ENCODE assay signal across 1 cellular context in the genomic region with DNA sequence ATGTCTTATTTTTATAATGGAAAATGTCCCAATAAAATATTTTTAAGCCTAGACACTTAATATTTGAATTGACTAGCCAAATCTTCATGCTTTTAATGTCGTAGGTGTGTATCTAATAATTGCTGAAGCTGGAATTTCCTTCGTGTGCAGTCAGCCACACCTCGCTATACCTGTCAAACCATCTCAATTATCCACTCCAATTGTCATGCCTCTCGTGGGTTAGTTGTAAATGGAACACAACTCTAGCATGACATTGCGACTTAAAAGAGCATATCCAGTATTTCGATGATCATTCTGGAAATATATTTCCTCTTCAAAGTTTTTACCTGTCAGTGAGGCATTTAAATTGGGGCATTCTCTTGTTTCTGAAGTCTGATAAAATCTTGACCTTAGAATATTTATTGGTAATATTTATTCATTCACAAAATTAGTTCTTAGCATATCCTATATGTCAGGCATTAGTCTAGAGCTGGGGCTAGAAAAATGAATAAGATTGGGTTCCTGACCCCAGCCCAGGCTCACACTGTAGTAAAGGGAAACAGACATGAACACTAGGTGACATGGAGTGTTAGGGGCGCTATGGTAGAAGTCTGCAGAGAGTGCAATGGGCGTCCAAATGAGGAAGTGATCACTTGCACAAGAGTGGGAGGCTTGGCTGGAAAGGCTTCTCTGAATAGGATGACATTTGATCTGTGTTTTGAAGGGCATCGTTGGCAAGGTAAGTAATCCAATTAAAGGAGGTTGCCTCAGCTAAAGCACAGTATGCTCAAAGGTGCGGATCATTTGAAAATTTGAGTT.
A peak's percentile ranks its signal among the peaks of the same experiment; 100 is the strongest.
TF ChIP-seq lines count a peak whose summit lies in the region.

No MANE protein-coding gene starts in this region.

TF ChIP-seq in K562, 482 proteins besides CTCF, POLR2A, EP300 and RAD21:
- no peak for TF ChIP-seq RUNX1 (IDR thresholded peaks at IDR 0.05; ENCODE audit: low read depth)
- TF ChIP-seq TGIF2 (CRISPR knock-in tag; IDR thresholded peaks at IDR 0.05): no peak
- peak; percentile 96 for TF ChIP-seq SPI1 (IDR thresholded peaks at IDR 0.05; ENCODE audit: borderline replicate concordance, low read depth, low read length)
- TF ChIP-seq HEY1 (CRISPR knock-in tag; IDR thresholded peaks at IDR 0.05; ENCODE audit: borderline replicate concordance): no peak
- no peak for TF ChIP-seq SUPT5H (IDR thresholded peaks at IDR 0.05)
- no peak for TF ChIP-seq POLR3G (IDR thresholded peaks at IDR 0.05; ENCODE audit: extremely low read depth, insufficient read length, insufficient replicate concordance)
- peak; percentile 59 for TF ChIP-seq CEBPB (tag; IDR thresholded peaks at IDR 0.05)
- TF ChIP-seq, protein P1, sequence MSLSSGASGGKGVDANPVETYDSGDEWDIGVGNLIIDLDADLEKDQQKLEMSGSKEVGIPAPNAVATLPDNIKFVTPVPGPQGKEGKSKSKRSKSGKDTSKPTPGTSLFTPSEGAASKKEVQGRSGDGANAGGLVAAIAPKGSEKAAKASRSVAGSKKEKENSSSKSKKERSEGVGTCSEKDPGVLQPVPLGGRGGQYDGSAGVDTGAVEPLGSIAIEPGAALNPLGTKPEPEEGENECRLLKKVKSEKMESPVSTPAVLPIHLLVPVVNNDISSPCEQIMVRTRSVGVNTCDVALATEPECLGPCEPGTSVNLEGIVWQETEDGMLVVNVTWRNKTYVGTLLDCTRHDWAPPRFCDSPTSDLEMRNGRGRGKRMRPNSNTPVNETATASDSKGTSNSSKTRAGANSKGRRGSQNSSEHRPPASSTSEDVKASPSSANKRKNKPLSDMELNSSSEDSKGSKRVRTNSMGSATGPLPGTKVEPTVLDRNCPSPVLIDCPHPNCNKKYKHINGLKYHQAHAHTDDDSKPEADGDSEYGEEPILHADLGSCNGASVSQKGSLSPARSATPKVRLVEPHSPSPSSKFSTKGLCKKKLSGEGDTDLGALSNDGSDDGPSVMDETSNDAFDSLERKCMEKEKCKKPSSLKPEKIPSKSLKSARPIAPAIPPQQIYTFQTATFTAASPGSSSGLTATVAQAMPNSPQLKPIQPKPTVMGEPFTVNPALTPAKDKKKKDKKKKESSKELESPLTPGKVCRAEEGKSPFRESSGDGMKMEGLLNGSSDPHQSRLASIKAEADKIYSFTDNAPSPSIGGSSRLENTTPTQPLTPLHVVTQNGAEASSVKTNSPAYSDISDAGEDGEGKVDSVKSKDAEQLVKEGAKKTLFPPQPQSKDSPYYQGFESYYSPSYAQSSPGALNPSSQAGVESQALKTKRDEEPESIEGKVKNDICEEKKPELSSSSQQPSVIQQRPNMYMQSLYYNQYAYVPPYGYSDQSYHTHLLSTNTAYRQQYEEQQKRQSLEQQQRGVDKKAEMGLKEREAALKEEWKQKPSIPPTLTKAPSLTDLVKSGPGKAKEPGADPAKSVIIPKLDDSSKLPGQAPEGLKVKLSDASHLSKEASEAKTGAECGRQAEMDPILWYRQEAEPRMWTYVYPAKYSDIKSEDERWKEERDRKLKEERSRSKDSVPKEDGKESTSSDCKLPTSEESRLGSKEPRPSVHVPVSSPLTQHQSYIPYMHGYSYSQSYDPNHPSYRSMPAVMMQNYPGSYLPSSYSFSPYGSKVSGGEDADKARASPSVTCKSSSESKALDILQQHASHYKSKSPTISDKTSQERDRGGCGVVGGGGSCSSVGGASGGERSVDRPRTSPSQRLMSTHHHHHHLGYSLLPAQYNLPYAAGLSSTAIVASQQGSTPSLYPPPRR (CRISPR knock-in tag; IDR thresholded peaks at IDR 0.05; ENCODE audit: borderline replicate concordance): no peak
- TF ChIP-seq MYC (IDR thresholded peaks at IDR 0.05; ENCODE audit: low read depth, low read length): no peak
- TF ChIP-seq MYC (CRISPR knock-in tag; IDR thresholded peaks at IDR 0.05; ENCODE audit: borderline replicate concordance, low read depth): no peak
- no peak for TF ChIP-seq DDX20 (tag; IDR thresholded peaks at IDR 0.05; ENCODE audit: low read depth)
- no peak for TF ChIP-seq ILK (tag; IDR thresholded peaks at IDR 0.05; ENCODE audit: borderline replicate concordance, low read depth)
